ENCODE assay signal across 19 cellular contexts in the genomic region with DNA sequence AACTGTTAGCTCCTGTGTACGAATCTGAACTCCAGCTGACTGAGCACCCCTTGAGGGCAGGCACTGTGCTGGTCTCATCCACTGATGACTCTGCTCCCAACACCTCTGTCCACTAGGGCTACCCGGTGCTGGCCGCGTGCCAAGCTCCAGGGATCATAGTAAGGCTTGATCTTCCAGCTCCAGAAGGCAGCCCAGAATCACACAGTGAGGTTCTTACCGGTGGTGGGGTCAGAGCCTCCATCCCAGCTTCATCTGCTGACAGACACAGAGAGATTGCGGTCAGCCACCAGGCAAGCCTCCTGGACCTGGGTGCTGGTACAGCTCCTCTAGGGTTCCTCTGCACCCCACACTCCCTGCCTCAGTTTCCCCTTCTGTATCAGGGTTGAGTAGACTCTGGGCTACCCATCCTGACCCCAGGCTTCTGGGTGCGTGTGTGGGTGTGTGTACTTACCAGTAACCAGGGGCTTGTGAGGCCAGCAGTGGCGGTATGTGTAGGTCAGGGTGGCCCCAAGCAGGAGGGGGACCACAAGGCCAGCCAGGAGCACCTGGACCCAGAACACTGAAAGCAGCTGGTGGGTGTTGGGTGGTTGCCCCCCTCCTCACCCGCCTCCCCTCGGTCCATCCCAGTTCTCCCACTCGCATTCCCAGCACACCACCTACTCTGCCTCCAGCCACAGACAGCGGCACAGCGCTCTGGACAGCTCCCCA. TPM values are rescaled to one million over a fixed set of nuclear protein-coding genes. Genes with fewer than 3 reads are reported as not detected.
DNase-seq lines count a peak whose midpoint lies in the region; ATAC-seq lines count a peak whose summit lies in the region.
"Had no signal": no experiment of that assay in that cellular context is flagged by ENCODE, and none has a peak within 500 bp of the region (broad histone marks: within the 10 kb centered on the region; RNA-seq: fewer than 3 reads in every experiment).

No MANE protein-coding gene starts in this region.

- H3K18ac ChIP-seq in neuronal stem cell (ENCODE audit: low read length), result no peak overlapping the region

- POLR2A ChIA-PET in T-cell (lab: Charles Lee), result interaction anchor here in 1 of 2 donors (0.7 kb wide), 1 partner anchor 190 kb away, joined by 5 read pairs; no protein-coding TSS in a partner anchor

- peaks cover 3% of the 10 kb centered on the region for H3K79me1 ChIP-seq in neuronal stem cell (ENCODE audit: low read depth, low read length)

- no peaks in the 10 kb centered on the region for H3K27me3 Mint-ChIP-seq in activated T-cell treated with anti-CD3 and anti-CD28 coated beads, Interleukin-2, amount 50 U/mL, for 4 hours (ENCODE audit: low read depth)
- H3K27me3 Mint-ChIP-seq in T-cell, result peaks cover 0 to under 1% of the 10 kb centered on the region in 2 donors
- H3K27me3 Mint-ChIP-seq in central memory CD8-positive, alpha-beta T cell, result peaks cover 12% of the 10 kb centered on the region

- no peak overlapping the region for H2BK12ac ChIP-seq in neuronal stem cell (ENCODE audit: low read length)

- H2BK120ac ChIP-seq in neuronal stem cell (ENCODE audit: low read depth, low read length), result no peak overlapping the region

- peak overlapping the region; percentile 94 to 97 for H3K27ac Mint-ChIP-seq in T-cell
- H3K27ac Mint-ChIP-seq in central memory CD8-positive, alpha-beta T cell (ENCODE audit: low read depth), result peak overlapping the region; percentile 74

- no peak overlapping the region for H3K4ac ChIP-seq in neuronal stem cell (ENCODE audit: low read length)

- H3K4me1 ChIP-seq in neuronal stem cell (ENCODE audit: control insufficient read depth in 2 of 2, insufficient read depth in 1 of 2, low read depth in 1 of 2, low read length in 2 of 2), result peaks cover 0 to 3% of the 10 kb centered on the region in 2 donors
- H3K4me1 ChIP-seq: Caco-2 had no signal

- CTCF ChIA-PET in T-cell (lab: Charles Lee), result interaction anchor here in 1 of 2 donors (0.6 to 1.3 kb wide), 2 partner anchors 8 to 69 kb away, joined by 3 read pairs; partner anchors contain the start of gene ACOT7

- peak overlapping the region; percentile 56 for H3K14ac ChIP-seq in neuronal stem cell (ENCODE audit: low read length)

- H3K9me3 Mint-ChIP-seq in activated T-cell treated with anti-CD3 and anti-CD28 coated beads, Interleukin-2, amount 50 U/mL, for 4 hours, result no peaks in the 10 kb centered on the region
- H3K9me3 Mint-ChIP-seq in T-cell, result no peaks in the 10 kb centered on the region
- no peaks in the 10 kb centered on the region for H3K9me3 Mint-ChIP-seq in central memory CD8-positive, alpha-beta T cell

- no peak overlapping the region for H3K4me2 ChIP-seq in neuronal stem cell (ENCODE audit: insufficient read depth, low read length, poor library complexity, severe bottlenecking)

- WGBS in neuronal stem cell (ENCODE audit: extremely low coverage in 2 of 2, insufficient read length in 2 of 2, insufficient replicate concordance in 1 of 2), 2 donors, result no CpG with 5 or more reads among the region's 13 CpGs

- peaks cover 0 to 3% of the 10 kb centered on the region in 2 donors for H3K9me3 ChIP-seq in neuronal stem cell (replicated peaks in 1 of 2; ENCODE audit: control insufficient read depth in 2 of 2, insufficient read depth in 1 of 2, low read depth in 1 of 2, low read length in 2 of 2)
- H3K9me3 ChIP-seq: Caco-2 had no signal

- no peak overlapping the region for H3K27ac ChIP-seq in neuronal stem cell (replicated peaks; ENCODE audit: low read length)

- no peak overlapping the region for H2AFZ ChIP-seq in neuronal stem cell (ENCODE audit: low read length)

- H4K8ac ChIP-seq in neuronal stem cell (ENCODE audit: low read depth, low read length), result no peak overlapping the region

- ATAC-seq in activated T-cell treated with anti-CD3 and anti-CD28 coated beads, Interleukin-2, amount 50 U/mL, for 4 hours, result no peak
- no peak for ATAC-seq in T-cell (replicated peaks in 1 of 4)
- ATAC-seq in central memory CD8-positive, alpha-beta T cell (replicated peaks; ENCODE audit: extremely low read depth, poor library complexity, severe bottlenecking), result no peak
- no peak for ATAC-seq in HG03196 (IDR thresholded peaks at IDR 0.05; ENCODE audit: unreplicated experiment)
- ATAC-seq in GM19395 (IDR thresholded peaks at IDR 0.05; ENCODE audit: unreplicated experiment), result no peak
- ATAC-seq: GM12878, sciatic nerve had no signal

- H3K36me3 Mint-ChIP-seq in activated T-cell treated with anti-CD3 and anti-CD28 coated beads, Interleukin-2, amount 50 U/mL, for 4 hours (ENCODE audit: insufficient read depth), result peaks cover 15% of the 10 kb centered on the region
- peaks cover 30% of the 10 kb centered on the region for H3K36me3 Mint-ChIP-seq in T-cell
- H3K36me3 Mint-ChIP-seq in central memory CD8-positive, alpha-beta T cell (ENCODE audit: insufficient read depth), result peaks cover 16% of the 10 kb centered on the region

- H3K23ac ChIP-seq in neuronal stem cell (ENCODE audit: low read depth, low read length, poor library complexity), result peak overlapping the region; percentile 73

- H2BK5ac ChIP-seq in neuronal stem cell (ENCODE audit: low read length), result peak overlapping the region; percentile 66

- no peak overlapping the region for H3K4me3 ChIP-seq in neuronal stem cell (ENCODE audit: low read length in 2 of 2)
- H3K4me3 ChIP-seq: GM12878 had no signal

- no peak overlapping the region for H3K9ac ChIP-seq in neuronal stem cell (ENCODE audit: low read depth, low read length, poor library complexity)

- no peak overlapping the region for H2AK5ac ChIP-seq in neuronal stem cell (ENCODE audit: low read depth, low read length)

- DNase-seq in activated T-cell treated with anti-CD3 and anti-CD28 coated beads, Interleukin-2, amount 50 U/mL, for 4 hours, result no peak
- no peak for DNase-seq in activated T-cell treated with anti-CD3 and anti-CD28 coated beads, Interleukin-2, amount 50 U/mL, for 1 hour
- no peak for DNase-seq in T-cell
- no peak for DNase-seq in central memory CD8-positive, alpha-beta T cell (ENCODE audit: low spot score in 2 of 2)
- no peak for DNase-seq in neuronal stem cell (ENCODE audit: low spot score)
- DNase-seq in RKO (ENCODE audit: low spot score), result no peak
- DNase-seq: activated CD4-positive, alpha-beta T cell treated with anti-CD3 and anti-CD28 coated beads for 1 hour; Caco-2; effector CD8-positive, alpha-beta T cell; kidney glomerular epithelial cell; midbrain; NCI-H1436; NCI-H2171 treated with DMSO at 0.1 percent for 48 hours; occipital lobe had no signal

- H3K4me1 Mint-ChIP-seq in activated T-cell treated with anti-CD3 and anti-CD28 coated beads, Interleukin-2, amount 50 U/mL, for 4 hours (ENCODE audit: low read depth), result peaks cover 55% of the 10 kb centered on the region
- peaks cover 48 to 61% (median 52%) of the 10 kb centered on the region in 3 donors for H3K4me1 Mint-ChIP-seq in T-cell
- peaks cover 28% of the 10 kb centered on the region for H3K4me1 Mint-ChIP-seq in central memory CD8-positive, alpha-beta T cell

- peaks cover 0 to 11% (median 0%) of the 10 kb centered on the region in 3 experiments for H3K27me3 ChIP-seq in neuronal stem cell (ENCODE audit: control insufficient read depth in 3 of 3, insufficient read depth in 3 of 3, low read depth in 1 of 3, low read length in 3 of 3)

- no peak overlapping the region for H2BK15ac ChIP-seq in neuronal stem cell (ENCODE audit: low read length)

- H3K4me3 Mint-ChIP-seq in activated T-cell treated with anti-CD3 and anti-CD28 coated beads, Interleukin-2, amount 50 U/mL, for 4 hours, result peak overlapping the region; percentile 38
- H3K4me3 Mint-ChIP-seq in T-cell, result peak overlapping the region; percentile 51 to 92 (median 64)
- peak overlapping the region; percentile 16 for H3K4me3 Mint-ChIP-seq in central memory CD8-positive, alpha-beta T cell

- H3K36me3 ChIP-seq in neuronal stem cell (replicated peaks in 1 of 2; ENCODE audit: control insufficient read depth in 2 of 2, insufficient read depth in 2 of 2, low read length in 2 of 2), result peaks cover 10 to 34% of the 10 kb centered on the region in 2 donors

- no peak overlapping the region for H4K91ac ChIP-seq in neuronal stem cell (ENCODE audit: low read depth, low read length, poor library complexity)

RNA-seq across cellular contexts. Expression of gene TNFRSF25, which starts 3.4 kb away (rescaled TPM):
- total RNA-seq in activated T-cell treated with anti-CD3 and anti-CD28 coated beads, Interleukin-2, amount 50 U/mL, for 4 hours, result 100 to 1,000 TPM; 137 to 149 (median 145) TPM
- total RNA-seq in T-cell, result 100 to 1,000 TPM; 215 to 580 (median 446) TPM
- polyA plus RNA-seq in neuronal stem cell (2013, experiment 1 of 2), result 14.5 TPM
- polyA plus RNA-seq in neuronal stem cell (2013, experiment 2 of 2), result 14.1 TPM

RNA-seq across cellular contexts. Expression of gene PLEKHG5, which starts 28.9 kb away (rescaled TPM):
- total RNA-seq in activated T-cell treated with anti-CD3 and anti-CD28 coated beads, Interleukin-2, amount 50 U/mL, for 4 hours, result 1 to 10 TPM; 1.2 to 2.1 (median 1.4) TPM
- total RNA-seq in T-cell, result 10 to 100 TPM in 1 of 5 donors, 1 to 10 TPM in 4; 7.1 to 18.2 (median 8.4) TPM
- 18.8 TPM for polyA plus RNA-seq in neuronal stem cell (2013, experiment 1 of 2)
- polyA plus RNA-seq in neuronal stem cell (2013, experiment 2 of 2), result 18.8 TPM

RNA-seq across cellular contexts. Expression of gene ESPN, which starts 38.0 kb away (rescaled TPM):
- under 1 TPM; 0.42 to 0.76 (median 0.60) TPM for total RNA-seq in activated T-cell treated with anti-CD3 and anti-CD28 coated beads, Interleukin-2, amount 50 U/mL, for 4 hours
- total RNA-seq in T-cell, result 1 to 10 TPM; 2.1 to 9.2 (median 6.2) TPM
- polyA plus RNA-seq in neuronal stem cell (2013, experiment 1 of 2), result 3.5 TPM
- polyA plus RNA-seq in neuronal stem cell (2013, experiment 2 of 2), result 3.6 TPM
- total RNA-seq: occipital lobe had no signal
- polyA plus RNA-seq: AG04450 had no signal

RNA-seq across cellular contexts. Expression of gene HES2, which starts 42.8 kb away (rescaled TPM):
- total RNA-seq in activated T-cell treated with anti-CD3 and anti-CD28 coated beads, Interleukin-2, amount 50 U/mL, for 4 hours, result not detected
- under 1 TPM in 1 of 5 donors, not detected in 4; 0.16 TPM for total RNA-seq in T-cell
- polyA plus RNA-seq in neuronal stem cell (2013, experiment 1 of 2), result 0.26 TPM
- polyA plus RNA-seq in neuronal stem cell (2013, experiment 2 of 2), result 0.22 TPM
- total RNA-seq: sciatic nerve had no signal
- polyA plus RNA-seq: AG04450 had no signal
